In the genomic region with DNA sequence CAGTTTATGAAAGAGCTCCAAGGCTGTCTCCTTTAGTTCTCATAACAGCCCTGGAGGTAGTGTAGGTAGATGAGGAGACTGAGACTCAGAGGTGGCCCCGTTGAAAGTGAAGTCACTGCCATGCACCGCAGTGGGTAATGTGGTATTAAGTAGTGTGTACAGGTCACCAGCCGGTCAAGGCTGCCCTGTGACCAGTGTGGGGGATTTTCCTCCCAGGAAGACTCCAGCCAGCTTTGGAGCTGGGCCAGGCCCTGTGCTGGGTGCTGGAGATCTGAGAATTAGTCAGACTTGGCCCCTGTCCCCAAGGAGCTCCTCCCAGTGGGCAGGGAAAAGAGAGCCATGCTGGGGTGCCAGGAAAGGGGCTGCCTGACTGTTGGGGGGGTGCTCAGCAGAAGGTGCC, we compare ENCODE assay signal across 10 cellular contexts. TPM values are rescaled to one million over a fixed set of nuclear protein-coding genes. Genes with fewer than 3 reads are reported as not detected.
DNase-seq lines count a peak whose midpoint lies in the region; ATAC-seq, FAIRE-seq and TF ChIP-seq lines count a peak whose summit lies in the region.
"Had no signal": no experiment of that assay in that cellular context is flagged by ENCODE, and none has a peak within 500 bp of the region (broad histone marks: within the 10 kb centered on the region; RNA-seq: fewer than 3 reads in every experiment).

No MANE protein-coding gene starts in this region.

- no peaks in the 10 kb centered on the region for H3K36me3 ChIP-seq in Panc1 (ENCODE audit: control insufficient read depth, insufficient read depth, low read length)
- H3K36me3 ChIP-seq in ovary: no peaks in the 10 kb centered on the region

- in situ Hi-C loops in Panc1 (cut with HindIII; ENCODE audit: low pct_unique_long_range_greater_than_20kb, low sequenced_read_pairs): no loop called here

- intact Hi-C loops in Panc1 (cut with micrococcal nuclease; ENCODE audit: unreplicated experiment): no loop called here
- intact Hi-C loops in ovary (cut with DNase I): no loop called here

- BruUV-seq in Panc1 (replicated peaks; lab: Mats Ljungman, UMichigan): no TSS peak

- H3K4me1 ChIP-seq in Panc1 (ENCODE audit: control insufficient read depth, insufficient read depth, low read length): peaks cover 29% of the 10 kb centered on the region
- H3K4me1 ChIP-seq in ovary (ENCODE audit: insufficient read depth): peaks cover 17% of the 10 kb centered on the region

- no peak for TF ChIP-seq CTCF in Panc1 (IDR thresholded peaks at IDR 0.05)
- TF ChIP-seq CTCF in epithelial cell of proximal tubule (conservative IDR thresholded peaks at IDR 0.05; ENCODE audit: low read depth, low read length): no peak
- no peak for TF ChIP-seq CTCF in ovary (IDR thresholded peaks at IDR 0.05)

- no peak for TF ChIP-seq POLR2A in ovary (IDR thresholded peaks at IDR 0.05)
- TF ChIP-seq POLR2A in GM12892 (IDR thresholded peaks at IDR 0.05; ENCODE audit: low read depth, low read length): no peak

- no peak for TF ChIP-seq EP300 in ovary (IDR thresholded peaks at IDR 0.05)

- POLR2A ChIA-PET in Panc1 (lab: Charles Lee): no interaction called here

- H3K27me3 ChIP-seq in Panc1 (ENCODE audit: control insufficient read depth, insufficient read depth, low read length): no peaks in the 10 kb centered on the region
- H3K27me3 ChIP-seq in ovary: no peaks in the 10 kb centered on the region

- WGBS in ovary, 3 donors: 11 to 42% (median 28%) methylated on average over 3 of the region's 3 CpGs

- H3K9me3 ChIP-seq in Panc1 (ENCODE audit: control insufficient read depth, insufficient read depth, low read depth, low read length) (no peaks in the 10 kb centered on the region), ovary (no peaks in the 10 kb centered on the region)

- H3K27ac ChIP-seq in Panc1 (ENCODE audit: low read length): peak overlapping the region; percentile 51; the same call in 1 of the 2 replicates
- H3K27ac ChIP-seq in ovary: peak overlapping the region in 1 of 2 donors; percentile 13

- ATAC-seq in Panc1 (peak; percentile 79), HG02588 (IDR thresholded peaks at IDR 0.05; ENCODE audit: unreplicated experiment) (no peak)

- FAIRE-seq in GM12892 (lab: Jason Lieb, UNC): no peak

- CTCF ChIA-PET in Panc1 (lab: Charles Lee): interaction anchor here (0.7 to 0.9 kb wide), 3 partner anchors 17 to 60 kb away, joined by 3 to 4 read pairs (median 4); no protein-coding TSS in a partner anchor

- H3K4me3 ChIP-seq in Panc1 (ENCODE audit: low read depth in 2 of 2, low read length in 2 of 2): no peak overlapping the region; a peak in 1 of 4 replicates
- H3K4me3 ChIP-seq in epithelial cell of proximal tubule (ENCODE audit: low read depth, low read length): no peak overlapping the region
- H3K4me3 ChIP-seq in ovary: no peak overlapping the region

- DNase-seq in Daoy (ENCODE audit: low read depth) (peak; percentile 89), Panc1 (ENCODE audit: low read depth, low spot score) (peak; percentile 47), epithelial cell of proximal tubule (ENCODE audit: low read depth) (peak; percentile 76), ovary (peak; percentile 65 to 87 (median 82)), NCI-H2081 (lab: John Stamatoyannopoulos, UW) (no peak), pons (ENCODE audit: low spot score) (no peak), GM12892 (ENCODE audit: insufficient read length) (no peak)
- DNase-seq: activated naive CD4-positive, alpha-beta T cell treated with anti-CD3 and anti-CD28 coated beads, Interleukin-2, amount 50 U/mL, for 16 hours had no signal

RNA-seq across cellular contexts. Expression of a gene that starts 5.3 kb away (rescaled TPM):
- total RNA-seq in Daoy (2014; rRNA removed; shearing (Covaris generic)): not detected in 2 replicates
- total RNA-seq in Panc1 (2021; ENCODE audit: unreplicated experiment): 1.5 TPM
- 0.93 TPM for polyA plus RNA-seq in Panc1 (2012; ENCODE audit: insufficient read length)
- total RNA-seq in epithelial cell of proximal tubule: not detected in 2 replicates
- 1 to 10 TPM in 4 of 7 donors, under 1 TPM in 1, not detected in 2; 0.55 to 1.8 (median 1.6) TPM for total RNA-seq in ovary
- polyA plus RNA-seq in ovary: not detected
- polyA plus RNA-seq in GM12892 (2012; ENCODE audit: missing spikeins): not detected
- total RNA-seq: T-helper 1 cell treated with Interleukin-12 subunit alpha and Interleukin-12 subunit beta and Interleukin-4 antibody, amounts not matched to agents 30 ng/mL and 1 ng/mL, for 36 hours had no signal

RNA-seq across cellular contexts. Expression of a gene that starts 20.1 kb away (rescaled TPM):
- total RNA-seq in Daoy (2014; rRNA removed; shearing (Covaris generic)): 0.40 TPM in 1 of 2 replicates, not detected in the other
- total RNA-seq in Panc1 (2021; ENCODE audit: unreplicated experiment): 1.3 TPM
- polyA plus RNA-seq in Panc1 (2012; ENCODE audit: insufficient read length): 1.9 TPM
- total RNA-seq in epithelial cell of proximal tubule: 0.23 and 0.29 TPM in 2 replicates
- 10 to 100 TPM in 4 of 7 donors, 1 to 10 TPM in 3; 4.3 to 18.7 (median 10.6) TPM for total RNA-seq in ovary
- polyA plus RNA-seq in ovary: 1 to 10 TPM; 3.1 to 4.8 TPM
- polyA plus RNA-seq in GM12892 (2012; ENCODE audit: missing spikeins): 0.06 TPM

RNA-seq across cellular contexts. Expression of a gene that starts 41.2 kb away (rescaled TPM):
- 2.7 and 5.5 TPM in 2 replicates for total RNA-seq in Daoy (2014; rRNA removed; shearing (Covaris generic))
- total RNA-seq in Panc1 (2021; ENCODE audit: unreplicated experiment) (17.3 TPM), epithelial cell of proximal tubule (4.7 and 7.3 TPM in 2 replicates), ovary (10 to 100 TPM in 5 of 7 donors, 1 to 10 TPM in 2; 3.0 to 82.2 (median 23.7) TPM)
- 24.6 TPM for polyA plus RNA-seq in Panc1 (2012; ENCODE audit: insufficient read length)
- 10 to 100 TPM in 1 of 2 donors, 1 to 10 TPM in 1; 7.0 to 13.2 TPM for polyA plus RNA-seq in ovary
- polyA plus RNA-seq in GM12892 (2012; ENCODE audit: missing spikeins): not detected

Comparison
In these comparisons a context has a peak if more than half of its experiments do, and no peak if none do; other contexts are left out.
1. DNase-seq: peak in Daoy (single experiment), Panc1 (single experiment), epithelial cell of proximal tubule (single experiment) and ovary (5 of 5); none in NCI-H2081 (0 of 2), pons (single experiment) and GM12892 (single experiment).